ENCODE assay signal across 15 cellular contexts in genomic region chr3:177641206-177641605, GRCh38.
DNase-seq lines count a peak whose midpoint lies in the region; ATAC-seq and TF ChIP-seq lines count a peak whose summit lies in the region.
"Had no signal": no experiment of that assay in that cellular context is flagged by ENCODE, and none has a peak within 500 bp of the region (broad histone marks: within the 10 kb centered on the region; RNA-seq: fewer than 3 reads in every experiment).

No MANE protein-coding gene starts in this region.

- H3K4me2 ChIP-seq in Loucy (ENCODE audit: low read depth, low read length, poor library complexity, severe bottlenecking) = no peak overlapping the region

- H3K79me2 ChIP-seq in Loucy (ENCODE audit: insufficient read depth, low read length) = no peaks in the 10 kb centered on the region

- H4K20me1 ChIP-seq in Loucy (ENCODE audit: insufficient read depth, low read length, poor library complexity, severe bottlenecking) = no peaks in the 10 kb centered on the region

- no peaks in the 10 kb centered on the region for H3K9me2 ChIP-seq in Loucy (replicated peaks; ENCODE audit: low read depth, low read length)

- DNase-seq in natural killer cell (no peak), myocyte (ENCODE audit: low read depth) (peak; percentile 72), HuH-7.5 (ENCODE audit: low spot score) (no peak), NCI-H345 treated with DMSO at 0.1 percent for 48 hours (lab: John Stamatoyannopoulos, UW; ENCODE audit: unreplicated experiment) (no peak)
- no peak for DNase-seq in natural killer cell treated with Interleukin-12 subunit alpha and Interleukin-12 subunit beta and Interleukin-15 and Interleukin-18, amount 100 ng/mL, for 72 hours (ENCODE audit: low spot score)
- DNase-seq: NCI-H1092, NCI-H1930, NCI-H226, NCI-H774, OCI-M1, Right ventricle myocardium superior had no signal

- H3F3A ChIP-seq in Loucy (ENCODE audit: low read depth) = no peaks in the 10 kb centered on the region

- 0 out of 2 replicates have a peak overlapping the region, but pooled peaks have one; percentile 11 for H2AFZ ChIP-seq in Loucy (ENCODE audit: low read length)

- TF ChIP-seq CTCF in natural killer cell (IDR thresholded peaks at IDR 0.05) (no peak), Loucy (conservative IDR thresholded peaks at IDR 0.05; ENCODE audit: low read length) (no peak)

- H3K4me1 Mint-ChIP-seq in natural killer cell = peaks cover 53 to 60% of the 10 kb centered on the region in 2 donors
- peaks cover 38 to 42% of the 10 kb centered on the region in 2 donors for H3K4me1 Mint-ChIP-seq in natural killer cell treated with Interleukin-12 subunit alpha and Interleukin-12 subunit beta and Interleukin-15 and Interleukin-18, amount 100 ng/mL, for 72 hours (ENCODE audit: low read depth in 2 of 2)

- intact Hi-C loops in natural killer cell (cut with micrococcal nuclease) = no loop called here

- H3K4me3 ChIP-seq in Loucy (ENCODE audit: low read length, poor library complexity, severe bottlenecking) = no peak overlapping the region
- H3K4me3 ChIP-seq: K562 had no signal

- H3K27me3 ChIP-seq in Loucy (ENCODE audit: insufficient read depth, low read length, poor library complexity, severe bottlenecking) = no peaks in the 10 kb centered on the region

- no peaks in the 10 kb centered on the region for H3K27me3 Mint-ChIP-seq in natural killer cell (ENCODE audit: low read depth in 2 of 2)
- no peaks in the 10 kb centered on the region for H3K27me3 Mint-ChIP-seq in natural killer cell treated with Interleukin-12 subunit alpha and Interleukin-12 subunit beta and Interleukin-15 and Interleukin-18, amount 100 ng/mL, for 72 hours

- peak overlapping the region; percentile 59 to 92 for H3K27ac Mint-ChIP-seq in natural killer cell
- peak overlapping the region in 1 of 2 donors; percentile 52 for H3K27ac Mint-ChIP-seq in natural killer cell treated with Interleukin-12 subunit alpha and Interleukin-12 subunit beta and Interleukin-15 and Interleukin-18, amount 100 ng/mL, for 72 hours

- peak overlapping the region; percentile 51 for H3K4me3 Mint-ChIP-seq in natural killer cell
- no peak overlapping the region for H3K4me3 Mint-ChIP-seq in natural killer cell treated with Interleukin-12 subunit alpha and Interleukin-12 subunit beta and Interleukin-15 and Interleukin-18, amount 100 ng/mL, for 72 hours

- H3K9me3 Mint-ChIP-seq in natural killer cell = no peaks in the 10 kb centered on the region
- H3K9me3 Mint-ChIP-seq in natural killer cell treated with Interleukin-12 subunit alpha and Interleukin-12 subunit beta and Interleukin-15 and Interleukin-18, amount 100 ng/mL, for 72 hours = no peaks in the 10 kb centered on the region

- peak overlapping the region; percentile 66 for H3K9ac ChIP-seq in Loucy (ENCODE audit: low read depth, low read length, poor library complexity, severe bottlenecking)

- no peaks in the 10 kb centered on the region for H3K36me3 Mint-ChIP-seq in natural killer cell
- peaks cover 11% of the 10 kb centered on the region for H3K36me3 Mint-ChIP-seq in natural killer cell treated with Interleukin-12 subunit alpha and Interleukin-12 subunit beta and Interleukin-15 and Interleukin-18, amount 100 ng/mL, for 72 hours

- no peaks in the 10 kb centered on the region for H3K36me3 ChIP-seq in Loucy (ENCODE audit: insufficient read depth, low read length)

- ATAC-seq in natural killer cell = no peak
- ATAC-seq in natural killer cell treated with Interleukin-12 subunit alpha and Interleukin-12 subunit beta and Interleukin-15 and Interleukin-18, amount 100 ng/mL, for 72 hours = no peak
- no peak for ATAC-seq in HG03135 (IDR thresholded peaks at IDR 0.05; ENCODE audit: unreplicated experiment)
- no peak for ATAC-seq in HG02970 (IDR thresholded peaks at IDR 0.05; ENCODE audit: low FRiP score, unreplicated experiment)
- ATAC-seq: K562 had no signal

- peaks cover 60% of the 10 kb centered on the region for H3K4me1 ChIP-seq in Loucy (ENCODE audit: insufficient read depth, low read length, poor library complexity, severe bottlenecking)

- no peaks in the 10 kb centered on the region for H3K9me3 ChIP-seq in Loucy (ENCODE audit: insufficient read depth, low read depth, low read length)
